Comparison of ENCODE assay signal across 16 cellular contexts in the genomic region with DNA sequence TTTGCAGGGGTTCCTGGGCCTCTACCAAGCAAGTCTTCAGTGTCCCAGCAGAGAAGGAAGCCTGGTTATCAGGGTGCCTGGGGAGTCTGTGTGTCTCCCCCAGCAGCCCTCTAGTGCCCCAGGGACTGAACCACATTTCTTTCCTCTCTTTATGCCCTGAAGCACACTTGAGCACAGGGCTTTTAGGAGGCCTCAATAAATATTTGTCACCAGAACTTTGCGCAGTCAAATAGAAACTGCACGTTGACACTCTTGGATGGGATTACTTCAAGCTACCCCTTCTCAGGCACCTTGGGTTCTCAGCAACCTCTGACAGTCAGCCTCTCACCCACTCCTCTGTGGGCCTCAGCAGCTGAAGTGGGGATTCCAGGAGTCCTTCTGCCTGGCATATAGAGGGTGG.
DNase-seq lines count a peak whose midpoint lies in the region; ATAC-seq, FAIRE-seq and TF ChIP-seq lines count a peak whose summit lies in the region.
"Had no signal": no experiment of that assay in that cellular context is flagged by ENCODE, and none has a peak within 500 bp of the region (broad histone marks: within the 10 kb centered on the region; RNA-seq: fewer than 3 reads in every experiment).

No MANE protein-coding gene starts in this region.

- ATAC-seq in activated CD8-positive, alpha-beta memory T cell treated with anti-CD3 and anti-CD28 coated beads, Interleukin-2, amount 10 ng/mL, durations not matched to agents 7 days and 5 days = peak; percentile 45
- ATAC-seq in GM21447 (IDR thresholded peaks at IDR 0.05; ENCODE audit: unreplicated experiment) (peak; percentile 65), HG03469 (IDR thresholded peaks at IDR 0.05; ENCODE audit: unreplicated experiment) (peak; percentile 90), upper lobe of right lung (peak; percentile 75)

- H3K9me3 Mint-ChIP-seq in activated CD8-positive, alpha-beta memory T cell treated with anti-CD3 and anti-CD28 coated beads, Interleukin-2, amount 10 ng/mL, durations not matched to agents 7 days and 5 days (ENCODE audit: low read depth) = no peaks in the 10 kb centered on the region

- H3K36me3 Mint-ChIP-seq in activated CD8-positive, alpha-beta memory T cell treated with anti-CD3 and anti-CD28 coated beads, Interleukin-2, amount 10 ng/mL, durations not matched to agents 7 days and 5 days = no peaks in the 10 kb centered on the region
- H3K36me3 Mint-ChIP-seq: activated naive CD4-positive, alpha-beta T cell treated with anti-CD3 and anti-CD28 coated beads, Interleukin-2, amount 10 ng/mL, durations not matched to agents 7 days and 5 days had no signal

- H3K27ac Mint-ChIP-seq in activated CD8-positive, alpha-beta memory T cell treated with anti-CD3 and anti-CD28 coated beads, Interleukin-2, amount 10 ng/mL, durations not matched to agents 7 days and 5 days = peak overlapping the region; percentile 37
- H3K27ac Mint-ChIP-seq: activated naive CD4-positive, alpha-beta T cell treated with anti-CD3 and anti-CD28 coated beads, Interleukin-2, amount 10 ng/mL, durations not matched to agents 7 days and 5 days had no signal

- peaks cover 15% of the 10 kb centered on the region for H3K27me3 Mint-ChIP-seq in activated CD8-positive, alpha-beta memory T cell treated with anti-CD3 and anti-CD28 coated beads, Interleukin-2, amount 10 ng/mL, durations not matched to agents 7 days and 5 days

- H3K4me3 ChIP-seq in upper lobe of right lung = no peak overlapping the region

- peaks cover 6% of the 10 kb centered on the region for H3K9me3 ChIP-seq in upper lobe of right lung

- intact Hi-C loops in upper lobe of right lung (cut with DNase I) = no loop called here

- no peak overlapping the region for H3K4me3 Mint-ChIP-seq in activated CD8-positive, alpha-beta memory T cell treated with anti-CD3 and anti-CD28 coated beads, Interleukin-2, amount 10 ng/mL, durations not matched to agents 7 days and 5 days
- H3K4me3 Mint-ChIP-seq: activated naive CD4-positive, alpha-beta T cell treated with anti-CD3 and anti-CD28 coated beads, Interleukin-2, amount 10 ng/mL, durations not matched to agents 7 days and 5 days; H9 had no signal

- no peak overlapping the region for H3K27ac ChIP-seq in upper lobe of right lung

- H3K4me1 ChIP-seq in upper lobe of right lung = peaks cover 30% of the 10 kb centered on the region

- in situ Hi-C loops in G401 (cut with HindIII; ENCODE audit: low sequenced_read_pairs) = no loop called here

- no peak for DNase-seq in activated CD8-positive, alpha-beta memory T cell treated with anti-CD3 and anti-CD28 coated beads, Interleukin-2, amount 10 ng/mL, durations not matched to agents 7 days and 5 days
- DNase-seq in activated CD8-positive, alpha-beta memory T cell treated with anti-CD3 and anti-CD28 coated beads, Interleukin-2, amount 50 U/mL, for 4 hours = no peak
- DNase-seq in upper lobe of right lung = no peak
- DNase-seq in HTR-8/SVneo (ENCODE audit: insufficient read length, low spot score) = no peak
- DNase-seq in G401 (ENCODE audit: low spot score) = no peak
- DNase-seq in NCI-H187 treated with DMSO at 0.1 percent for 48 hours (lab: John Stamatoyannopoulos, UW) = no peak
- DNase-seq: ACHN; activated CD4-positive, alpha-beta T cell treated with anti-CD3 and anti-CD28 coated beads, Interleukin-2, amount 50 U/mL, for 48 hours; activated naive CD4-positive, alpha-beta T cell treated with anti-CD3 and anti-CD28 coated beads, Interleukin-2, amount 10 ng/mL, durations not matched to agents 7 days and 5 days; central memory CD4-positive, alpha-beta T cell; H9; NCI-H2171; OCI-M1 had no signal

- peaks cover 22% of the 10 kb centered on the region for H3K4me1 Mint-ChIP-seq in activated CD8-positive, alpha-beta memory T cell treated with anti-CD3 and anti-CD28 coated beads, Interleukin-2, amount 10 ng/mL, durations not matched to agents 7 days and 5 days

- CTCF ChIA-PET in activated CD8-positive, alpha-beta memory T cell treated with anti-CD3 and anti-CD28 coated beads, Interleukin-2, amount 10 ng/mL, durations not matched to agents 7 days and 5 days (lab: Charles Lee) = no interaction called here

- H3K27me3 ChIP-seq in upper lobe of right lung = no peaks in the 10 kb centered on the region

- no peaks in the 10 kb centered on the region for H3K36me3 ChIP-seq in upper lobe of right lung

- no peak for FAIRE-seq in HTR-8/SVneo (lab: Jason Lieb, UNC)
- FAIRE-seq: D721Med had no signal

- TF ChIP-seq CTCF in upper lobe of right lung (IDR thresholded peaks at IDR 0.05) = no peak
